In the genomic region with DNA sequence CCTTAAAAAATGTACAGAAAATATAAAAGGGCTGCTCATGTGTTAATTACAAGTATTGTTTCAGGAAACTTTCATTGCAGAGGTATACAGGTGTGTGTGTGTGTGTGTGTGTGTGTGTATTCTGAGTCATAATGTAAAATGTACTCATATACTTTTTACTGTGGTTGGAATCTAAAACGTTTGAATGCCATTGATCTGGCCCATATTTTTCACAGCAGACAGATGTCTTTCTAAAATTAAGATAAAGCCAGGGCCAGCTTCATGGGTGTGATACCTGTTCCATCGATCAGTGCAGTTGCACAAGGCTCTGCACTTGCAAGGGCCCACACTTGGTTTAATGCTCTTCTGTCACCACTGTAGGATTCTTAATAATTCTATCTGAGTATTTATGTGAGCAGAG, we compare ENCODE assay signal across 8 cellular contexts.
DNase-seq lines count a peak whose midpoint lies in the region; ATAC-seq and TF ChIP-seq lines count a peak whose summit lies in the region.

No MANE protein-coding gene starts in this region.

- no peak for ATAC-seq in CD4-positive, alpha-beta T cell (ENCODE audit: poor library complexity)
- peak; percentile 19 for ATAC-seq in GM21390 (IDR thresholded peaks at IDR 0.05; ENCODE audit: unreplicated experiment)
- ATAC-seq in HG03460 (IDR thresholded peaks at IDR 0.05; ENCODE audit: unreplicated experiment) = peak; percentile 10
- peak; percentile 21 for ATAC-seq in foreskin keratinocyte

- no peaks in the 10 kb centered on the region for H3K9me3 Mint-ChIP-seq in CD4-positive, alpha-beta T cell

- H3K27me3 ChIP-seq in CD4-positive, alpha-beta T cell (ENCODE audit: control insufficient read depth, insufficient read depth, low read length) = no peaks in the 10 kb centered on the region
- no peaks in the 10 kb centered on the region for H3K27me3 ChIP-seq in foreskin keratinocyte
- H3K27me3 ChIP-seq in H7 (ENCODE audit: control insufficient read depth, insufficient read depth, low read length) = no peaks in the 10 kb centered on the region
- no peaks in the 10 kb centered on the region for H3K27me3 ChIP-seq in thyroid gland

- no peaks in the 10 kb centered on the region for H3K9me3 ChIP-seq in CD4-positive, alpha-beta T cell (ENCODE audit: control insufficient read depth, low read length)
- no peaks in the 10 kb centered on the region for H3K9me3 ChIP-seq in thyroid gland

- H3K4me3 Mint-ChIP-seq in CD4-positive, alpha-beta T cell = no peak overlapping the region

- H3K4me3 ChIP-seq in H7 (ENCODE audit: insufficient read depth, low read depth, low read length) = no peak overlapping the region
- no peak overlapping the region for H3K4me3 ChIP-seq in thyroid gland (replicated peaks in 1 of 3)

- no peaks in the 10 kb centered on the region for H3K36me3 ChIP-seq in H7 (replicated peaks; ENCODE audit: control insufficient read depth, insufficient read depth, low read length)
- no peaks in the 10 kb centered on the region for H3K36me3 ChIP-seq in thyroid gland

- CTCF ChIA-PET in CD4-positive, alpha-beta T cell (lab: Charles Lee) = no interaction called here

- POLR2A ChIA-PET in CD4-positive, alpha-beta T cell (lab: Charles Lee) = interaction anchor here (0.8 to 1.0 kb wide), 2 partner anchors 36 to 118 kb away, joined by 3 to 4 read pairs; no protein-coding TSS in a partner anchor

- no peaks in the 10 kb centered on the region for H3K36me3 Mint-ChIP-seq in CD4-positive, alpha-beta T cell (ENCODE audit: low read depth)

- peaks cover 18% of the 10 kb centered on the region for H3K4me1 Mint-ChIP-seq in CD4-positive, alpha-beta T cell (ENCODE audit: low read depth)

- peaks cover 15% of the 10 kb centered on the region for H3K4me1 ChIP-seq in foreskin keratinocyte
- H3K4me1 ChIP-seq in thyroid gland = peaks cover 4 to 6% of the 10 kb centered on the region in 2 donors

- DNase-seq in CD4-positive, alpha-beta T cell = no peak
- peak in 1 of 2 donors; percentile 51 for DNase-seq in foreskin keratinocyte
- no peak for DNase-seq in H7
- DNase-seq in thyroid gland = no peak
- no peak for DNase-seq in islet precursor cell
- no peak for DNase-seq in middle frontal gyrus (ENCODE audit: extremely low spot score, low spot score)

- no peak overlapping the region for H3K27ac ChIP-seq in CD4-positive, alpha-beta T cell (ENCODE audit: low read depth, low read length)
- no peak overlapping the region for H3K27ac ChIP-seq in foreskin keratinocyte
- H3K27ac ChIP-seq in thyroid gland = no peak overlapping the region

- TF ChIP-seq CTCF in CD4-positive, alpha-beta T cell (IDR thresholded peaks at IDR 0.05) = no peak
- TF ChIP-seq CTCF in foreskin keratinocyte (conservative IDR thresholded peaks at IDR 0.05) (no peak), thyroid gland (IDR thresholded peaks at IDR 0.05) (no peak)

- no peaks in the 10 kb centered on the region for H3K27me3 Mint-ChIP-seq in CD4-positive, alpha-beta T cell

- intact Hi-C loops in CD4-positive, alpha-beta T cell (cut with DNase I, micrococcal nuclease) = no loop called here
- intact Hi-C loops in thyroid gland (cut with DNase I) = no loop called here

- 51 to 64% methylated on average over 2 of the region's 2 CpGs for WGBS in thyroid gland, 2 donors

- no peak for TF ChIP-seq POLR2A in thyroid gland (IDR thresholded peaks at IDR 0.05)

- H3K27ac Mint-ChIP-seq in CD4-positive, alpha-beta T cell = peak overlapping the region; percentile 2
